ENCODE assay signal across 10 cellular contexts in the genomic region with DNA sequence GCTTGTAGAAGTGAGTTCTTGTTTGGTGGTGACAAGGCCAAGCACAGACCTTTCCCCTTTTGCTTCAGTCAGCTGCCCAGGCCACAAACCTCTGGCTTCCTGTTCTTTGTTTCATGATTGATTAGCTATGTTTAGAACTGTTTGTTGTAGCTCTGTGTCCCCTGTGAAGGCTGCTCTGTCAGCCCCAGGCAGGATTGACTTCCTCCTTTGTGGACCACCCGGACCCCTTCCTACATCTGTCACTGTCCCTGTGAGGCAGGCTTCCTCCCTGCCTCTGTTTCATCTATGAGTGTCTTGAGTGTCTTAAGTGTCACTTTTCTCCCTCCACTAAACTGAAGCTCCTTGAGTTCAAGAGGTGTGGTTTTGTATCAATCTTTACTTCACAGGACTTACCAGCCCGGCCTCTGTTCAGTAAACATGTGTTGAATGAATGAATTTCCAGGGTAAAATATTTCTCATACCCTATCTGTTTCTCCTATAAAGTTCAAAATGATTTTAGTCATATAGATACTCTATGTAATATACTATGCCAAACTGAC.
A peak's percentile ranks its signal among the peaks of the same experiment; 100 is the strongest.
DNase-seq lines count a peak whose midpoint lies in the region; ATAC-seq and TF ChIP-seq lines count a peak whose summit lies in the region.
"Had no signal": no experiment of that assay in that cellular context is flagged by ENCODE, and none has a peak within 500 bp of the region (broad histone marks: within the 10 kb centered on the region; RNA-seq: fewer than 3 reads in every experiment).

No MANE protein-coding gene starts in this region.

- no peak for TF ChIP-seq EP300 in stomach (IDR thresholded peaks at IDR 0.05)
- TF ChIP-seq EP300 in ovary (IDR thresholded peaks at IDR 0.05) = no peak

- H3K36me3 ChIP-seq in stomach = peaks cover 0 to 42% (median 28%) of the 10 kb centered on the region in 4 donors
- no peaks in the 10 kb centered on the region for H3K36me3 ChIP-seq in ovary

- WGBS in stomach, 5 donors = 43 to 75% (median 69%) methylated on average over 2 of the region's 2 CpGs
- 68 to 80% (median 72%) methylated on average over 2 of the region's 2 CpGs for WGBS in ovary, 3 donors

- no peak overlapping the region for H3K4me3 ChIP-seq in stomach
- H3K4me3 ChIP-seq in ovary = no peak overlapping the region
- H3K4me3 ChIP-seq: heart right ventricle, vagina had no signal

- H3K4me1 ChIP-seq in stomach (no peaks in the 10 kb centered on the region), ovary (ENCODE audit: insufficient read depth) (no peaks in the 10 kb centered on the region)
- H3K4me1 ChIP-seq: heart right ventricle, vagina had no signal

- no peak for TF ChIP-seq POLR2A in stomach (IDR thresholded peaks at IDR 0.05)
- TF ChIP-seq POLR2A in ovary (IDR thresholded peaks at IDR 0.05) = no peak

- TF ChIP-seq CTCF in stomach (IDR thresholded peaks at IDR 0.05) = no peak
- no peak for TF ChIP-seq CTCF in ovary (IDR thresholded peaks at IDR 0.05)

- intact Hi-C loops in stomach (cut with DNase I; ENCODE audit: low total_unique reads) = no loop called here
- intact Hi-C loops in ovary (cut with DNase I) = no loop called here

- DNase-seq in medulla oblongata (ENCODE audit: extremely low spot score) (peak; percentile 8), stomach (no peak), retina (no peak), ovary (no peak)
- DNase-seq: heart right ventricle, PC-3 had no signal

- H3K9me3 ChIP-seq in stomach = no peaks in the 10 kb centered on the region
- no peaks in the 10 kb centered on the region for H3K9me3 ChIP-seq in ovary
- H3K9me3 ChIP-seq: heart right ventricle, vagina had no signal

- peak; percentile 93 for ATAC-seq in GM18870 (IDR thresholded peaks at IDR 0.05; ENCODE audit: unreplicated experiment)
- ATAC-seq in GM21737 (IDR thresholded peaks at IDR 0.05; ENCODE audit: unreplicated experiment) = peak; percentile 90
- peak; percentile 89 for ATAC-seq in HG03571 (IDR thresholded peaks at IDR 0.05; ENCODE audit: unreplicated experiment)
- ATAC-seq: PC-3 had no signal

- H3K27me3 ChIP-seq in stomach (no peaks in the 10 kb centered on the region), ovary (no peaks in the 10 kb centered on the region)
- H3K27me3 ChIP-seq: vagina had no signal

- no peak overlapping the region for H3K27ac ChIP-seq in stomach
- no peak overlapping the region for H3K27ac ChIP-seq in ovary
- H3K27ac ChIP-seq: heart right ventricle, vagina had no signal
